Comparison of ENCODE assay signal across 8 cellular contexts in the genomic region with DNA sequence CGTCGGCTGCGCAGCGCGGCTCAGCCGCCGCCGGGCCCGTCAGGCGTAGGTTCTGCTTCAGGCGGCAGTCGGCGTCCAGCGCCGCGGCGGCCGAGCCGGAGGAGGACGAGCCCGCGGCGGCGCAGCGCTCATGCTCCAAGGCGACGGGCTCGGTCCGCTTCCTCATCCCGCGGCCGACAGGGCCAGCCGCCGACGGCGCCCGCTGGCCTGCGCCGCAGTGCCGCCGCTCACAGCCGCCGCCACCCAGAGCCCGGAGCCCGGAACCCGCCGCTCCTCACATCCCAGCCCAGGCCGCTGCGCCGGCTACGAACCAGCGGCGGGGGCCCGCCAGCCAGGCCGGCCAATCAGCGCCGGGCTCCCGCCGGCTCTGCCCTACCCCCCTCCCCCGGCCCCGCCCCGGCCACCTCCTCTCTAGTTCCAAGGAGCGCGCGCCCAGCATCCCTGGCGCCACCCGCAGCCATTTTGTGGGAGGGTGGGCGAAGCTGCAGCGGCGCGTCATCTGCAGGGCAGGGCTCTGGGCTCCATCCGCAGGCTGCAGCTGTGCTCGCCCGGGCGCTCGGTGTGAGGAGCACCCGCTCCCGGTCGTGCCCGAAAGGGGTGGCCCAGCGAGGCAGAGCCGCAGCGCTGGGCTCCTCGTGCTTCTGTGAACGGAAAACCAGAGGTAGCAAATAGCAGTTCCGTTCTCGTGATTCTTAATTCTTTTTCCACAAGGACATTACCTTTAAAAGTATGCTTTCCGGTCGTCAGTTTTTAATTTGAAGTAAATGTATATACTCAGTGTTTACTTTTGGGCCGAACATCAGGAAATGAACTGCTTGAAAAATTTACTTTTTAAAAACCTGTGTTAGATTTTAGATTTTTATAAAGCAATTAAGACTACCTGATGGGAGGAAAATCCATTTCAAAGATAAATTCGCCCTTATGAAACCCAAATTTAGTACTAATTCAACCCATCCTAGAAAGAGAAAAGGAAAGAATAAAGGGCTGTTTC. TPM values are rescaled to one million over a fixed set of nuclear protein-coding genes. Genes with fewer than 3 reads are reported as not detected.
DNase-seq lines count a peak whose midpoint lies in the region; ATAC-seq, FAIRE-seq and TF ChIP-seq lines count a peak whose summit lies in the region.

A gene (minus strand): TSS at position 298 of the 991 bp plus-strand sequence. CDS start 132 bp downstream, at position 166.

- TF ChIP-seq POLR2A in endothelial cell of umbilical vein (IDR thresholded peaks at IDR 0.05; ENCODE audit: low read depth, low read length), result peak; percentile 93

- intact Hi-C loops in endothelial cell of umbilical vein (cut with micrococcal nuclease), result loop anchor here (1.0 to 10.0 kb wide), 9 partner anchors 16 to 398 kb away; a partner anchor contains a TSS

- dilution Hi-C loops in endothelial cell of umbilical vein (cut with MboI; ENCODE audit: extremely low pct_ligation_motif_present, low sequenced_read_pairs), result no loop called here

- no peak; the same call in 1 of the 2 replicates for TF ChIP-seq CTCF in OCI-LY3 (IDR thresholded peaks at IDR 0.05; ENCODE audit: low read depth, low read length)
- TF ChIP-seq CTCF in endothelial cell of umbilical vein (IDR thresholded peaks at IDR 0.05; ENCODE audit: extremely low read depth in 1 of 2, insufficient read depth in 1 of 2, low read depth in 1 of 2, low read length in 2 of 2), result no peak

- DNase-seq in DMS 273 treated with DMSO at 0.1 percent for 48 hours (lab: John Stamatoyannopoulos, UW) (peak; percentile 86), HuH-7.5 (ENCODE audit: low spot score) (peak; percentile 97), endothelial cell of umbilical vein (ENCODE audit: low read depth, low spot score) (peak; percentile 96), midbrain (lab: John Stamatoyannopoulos, UW) (peak; percentile 96)
- peak; percentile 95 for DNase-seq in activated CD8-positive, alpha-beta memory T cell treated with anti-CD3 and anti-CD28 coated beads, Interleukin-2, amount 50 U/mL, for 48 hours
- DNase-seq in stimulated activated CD8-positive, alpha-beta memory T cell treated with anti-CD3 and anti-CD28 coated beads, Interleukin-15, amount 100 ng/mL, for 48 hours (ENCODE audit: low read depth in 2 of 2), result peak; percentile 93 to 96

- H3K4me2 ChIP-seq in OCI-LY3 (ENCODE audit: low read length), result peak within 1 kb of the TSS; percentile 89
- H3K4me2 ChIP-seq in endothelial cell of umbilical vein (ENCODE audit: insufficient read depth, low read length), result peak within 1 kb of the TSS; percentile 98

- H3K9me3 ChIP-seq in OCI-LY3 (ENCODE audit: insufficient read depth, low read length), result no peaks in the 10 kb centered on the region
- no peaks in the 10 kb centered on the region for H3K9me3 ChIP-seq in endothelial cell of umbilical vein (replicated peaks; ENCODE audit: control insufficient read depth, insufficient read depth, low read length)

- H3K36me3 ChIP-seq in OCI-LY3 (replicated peaks; ENCODE audit: low read depth, low read length) (no peaks in the 10 kb centered on the region), endothelial cell of umbilical vein (ENCODE audit: control insufficient read depth in 2 of 2, extremely low read depth in 1 of 2, insufficient read depth in 2 of 2, low read length in 2 of 2) (peaks cover 0 to 2% of the 10 kb centered on the region in 2 experiments)

- TSS peak; percentile 93 for BruUV-seq in endothelial cell of umbilical vein (replicated peaks; lab: Mats Ljungman, UMichigan)

- H3K27ac ChIP-seq in OCI-LY3 (ENCODE audit: low read length), result peak within 1 kb of the TSS; percentile 46
- peak within 1 kb of the TSS; percentile 76 for H3K27ac ChIP-seq in endothelial cell of umbilical vein (ENCODE audit: insufficient read depth, low read depth, low read length)

- ATAC-seq in GM21528 (IDR thresholded peaks at IDR 0.05; ENCODE audit: low FRiP score, unreplicated experiment), result peak; percentile 88

- H3K4me3 ChIP-seq in OCI-LY3 (ENCODE audit: low read length) (peak within 1 kb of the TSS; percentile 98), endothelial cell of umbilical vein (replicated peaks in 1 of 3; ENCODE audit: insufficient read depth in 1 of 3, low read depth in 1 of 3, low read length in 3 of 3) (peak within 1 kb of the TSS; percentile 79 to 81 (median 80))

- H3K4me1 ChIP-seq in OCI-LY3 (ENCODE audit: low read length), result peaks cover 8% of the 10 kb centered on the region
- H3K4me1 ChIP-seq in endothelial cell of umbilical vein (ENCODE audit: control insufficient read depth, extremely low read depth, insufficient read depth, low read length), result peaks cover 9% of the 10 kb centered on the region

- H3K79me2 ChIP-seq in OCI-LY3 (ENCODE audit: low read length) (peaks cover 34% of the 10 kb centered on the region), endothelial cell of umbilical vein (ENCODE audit: control insufficient read depth, insufficient read depth, low read length) (peaks cover 23% of the 10 kb centered on the region)

- H3K27me3 ChIP-seq in OCI-LY3 (ENCODE audit: low read depth, low read length), result 0 out of 2 replicates have a peak, but pooled peaks cover 7% of the 10 kb centered on the region
- H3K27me3 ChIP-seq in endothelial cell of umbilical vein (ENCODE audit: control insufficient read depth in 2 of 2, insufficient read depth in 2 of 2, low read length in 2 of 2), result peaks cover 0 to 1% of the 10 kb centered on the region in 2 experiments

- CTCF ChIA-PET in endothelial cell of umbilical vein (lab: Charles Lee), result interaction anchor here (0.6 to 1.7 kb wide), 10 partner anchors 9 to 1692 kb away, joined by 3 to 17 read pairs (median 4); no protein-coding TSS in a partner anchor

- POLR2A ChIA-PET in endothelial cell of umbilical vein (lab: Charles Lee), result interaction anchor here (0.7 to 1.3 kb wide), 5 partner anchors 8 to 310 kb away, joined by 3 to 6 read pairs (median 5); a partner anchor contains a TSS

- no peaks in the 10 kb centered on the region for H3K9me1 ChIP-seq in endothelial cell of umbilical vein (replicated peaks; ENCODE audit: control insufficient read depth, extremely low read depth, insufficient read depth, low read length)

- peak; percentile 90 for FAIRE-seq in endothelial cell of umbilical vein (lab: Jason Lieb, UNC)

- H4K20me1 ChIP-seq in OCI-LY3 (ENCODE audit: insufficient read depth, low read length) (no peaks in the 10 kb centered on the region), endothelial cell of umbilical vein (replicated peaks; ENCODE audit: control insufficient read depth, extremely low read depth, insufficient read depth, low read length) (no peaks in the 10 kb centered on the region)

- H3K9ac ChIP-seq in OCI-LY3 (ENCODE audit: low read length) (peak within 1 kb of the TSS; percentile 93), endothelial cell of umbilical vein (replicated peaks; ENCODE audit: extremely low read depth, insufficient read depth, low read length) (peak within 1 kb of the TSS; percentile 91)

- peak within 1 kb of the TSS; percentile 61 for H2AFZ ChIP-seq in OCI-LY3 (ENCODE audit: low read depth, low read length)
- peak within 1 kb of the TSS; percentile 85 for H2AFZ ChIP-seq in endothelial cell of umbilical vein (ENCODE audit: low read depth, low read length)

TF ChIP-seq in endothelial cell of umbilical vein, 7 proteins besides CTCF, POLR2A, EP300 and RAD21:
- TF ChIP-seq GATA2 (IDR thresholded peaks at IDR 0.05; ENCODE audit: insufficient read depth, insufficient read length, low read depth, low read length), result no peak
- TF ChIP-seq POLR2AphosphoS5 (IDR thresholded peaks at IDR 0.05; ENCODE audit: insufficient read depth, low read depth, low read length), result peak; percentile 79

RNA-seq across cellular contexts. Expression of the gene that starts here (rescaled TPM):
- 36.0 and 39.6 TPM in 2 replicates for total RNA-seq in endothelial cell of umbilical vein
- polyA plus RNA-seq in endothelial cell of umbilical vein, result 18.4 and 19.2 TPM in 2 replicates
- 16.2 and 18.2 TPM in 2 replicates for polyA plus RNA-seq in endothelial cell of umbilical vein (2011; cell fraction: cytosol; rRNA removed)
- 17.3 and 19.1 TPM in 2 replicates for polyA plus RNA-seq in endothelial cell of umbilical vein (2011; cell fraction: nucleus; rRNA removed)
- polyA plus RNA-seq in endothelial cell of umbilical vein (2012), result 39.0 and 46.9 TPM in 2 replicates
- 23.3 and 42.7 TPM in 2 replicates for polyA minus RNA-seq in endothelial cell of umbilical vein
- 11.3 TPM for polyA minus RNA-seq in endothelial cell of umbilical vein (2011; cell fraction: cytosol; rRNA and poly(A)+ RNA removed)
- 13.6 and 13.9 TPM in 2 replicates for polyA minus RNA-seq in endothelial cell of umbilical vein (2011; cell fraction: nucleus; rRNA and poly(A)+ RNA removed)

Comparison
In these comparisons a context has a peak if more than half of its experiments do, and no peak if none do; other contexts are left out.
1. Peak in every context shown above with its lines: DNase-seq, ATAC-seq, H3K4me3 ChIP-seq and H3K27ac ChIP-seq.